ENCODE assay signal across 21 cellular contexts in genomic region chr15:38070778-38071177, GRCh38.
DNase-seq lines count a peak whose midpoint lies in the region; ATAC-seq and TF ChIP-seq lines count a peak whose summit lies in the region.
"Had no signal": no experiment of that assay in that cellular context is flagged by ENCODE, and none has a peak within 500 bp of the region (broad histone marks: within the 10 kb centered on the region; RNA-seq: fewer than 3 reads in every experiment).

No MANE protein-coding gene starts in this region.

- ATAC-seq in left lung, result no peak
- no peak for ATAC-seq in esophagus mucosa
- ATAC-seq in T-cell (replicated peaks in 1 of 4), result no peak
- ATAC-seq in GM21390 (IDR thresholded peaks at IDR 0.05; ENCODE audit: unreplicated experiment), result no peak
- ATAC-seq: activated CD8-positive, alpha-beta T cell treated with anti-CD3 and anti-CD28 coated beads, Interleukin-2, amount 10 ng/mL, durations not matched to agents 7 days and 5 days had no signal

- no peaks in the 10 kb centered on the region for H3K36me3 ChIP-seq in left lung
- no peaks in the 10 kb centered on the region for H3K36me3 ChIP-seq in smooth muscle cell (ENCODE audit: low read depth)
- H3K36me3 ChIP-seq: breast epithelium, HAP-1, suprapubic skin had no signal

- no peak overlapping the region for H2AFZ ChIP-seq in smooth muscle cell (ENCODE audit: low read depth)

- intact Hi-C loops in CD14-positive monocyte (cut with micrococcal nuclease), result loop anchor here (5.0 to 10.0 kb wide), 3 partner anchors 56 to 182 kb away; partner anchors contain the start of gene SPRED1 (in 1 of the 2)
- intact Hi-C loops in left lung (cut with DNase I), result loop anchor here in 1 of 2 donors (5.0 kb wide), 1 partner anchor 182 kb away; the partner anchor contains the start of gene SPRED1

- H3K36me3 Mint-ChIP-seq in CD14-positive monocyte, result peaks cover 4 to 8% of the 10 kb centered on the region in 2 donors
- H3K36me3 Mint-ChIP-seq in brain, result no peaks in the 10 kb centered on the region
- H3K36me3 Mint-ChIP-seq in T-cell, result no peaks in the 10 kb centered on the region
- H3K36me3 Mint-ChIP-seq: CD8-positive, alpha-beta memory T cell; immature natural killer cell; stimulated activated effector memory CD8-positive, alpha-beta T cell treated with anti-CD3 and anti-CD28 coated beads, Interleukin-12 subunit alpha, Interleukin-12 subunit beta, amount 100 ng/mL, for 72 hours had no signal

- DNase-seq in CD14-positive monocyte (ENCODE audit: low spot score), result no peak
- no peak for DNase-seq in left lung
- DNase-seq in smooth muscle cell (lab: John Stamatoyannopoulos, UW; ENCODE audit: unreplicated experiment), result no peak
- no peak for DNase-seq in T-cell
- DNase-seq: activated CD8-positive, alpha-beta T cell treated with anti-CD3 and anti-CD28 coated beads, Interleukin-2, amount 10 ng/mL, durations not matched to agents 7 days and 5 days; activated naive CD4-positive, alpha-beta T cell treated with anti-CD3 and anti-CD28 coated beads, Interleukin-2, amount 50 U/mL, for 16 hours; amygdala; CD8-positive, alpha-beta memory T cell; EL; immature natural killer cell; NCI-H2107; NCI-H748 treated with DMSO at 0.1 percent for 48 hours; SIG-M5 had no signal

- H3K9ac ChIP-seq in smooth muscle cell (ENCODE audit: low read depth), result no peak overlapping the region

- CTCF ChIA-PET in T-cell (lab: Charles Lee), result no interaction called here

- peaks cover 0 to 4% (median 2%) of the 10 kb centered on the region in 7 donors for H3K9me3 Mint-ChIP-seq in CD14-positive monocyte
- no peaks in the 10 kb centered on the region for H3K9me3 Mint-ChIP-seq in brain
- H3K9me3 Mint-ChIP-seq in T-cell, result no peaks in the 10 kb centered on the region
- H3K9me3 Mint-ChIP-seq: stimulated activated effector memory CD8-positive, alpha-beta T cell treated with anti-CD3 and anti-CD28 coated beads, Interleukin-12 subunit alpha, Interleukin-12 subunit beta, amount 100 ng/mL, for 72 hours; T-helper 2 cell treated with Interferon-gamma antibody and Interleukin-4, amounts not matched to agents 5 μg/mL and 100 μg/mL, for 36 hours had no signal

- H3K4me3 Mint-ChIP-seq in CD14-positive monocyte, result peak overlapping the region in 1 of 2 donors; percentile 46
- peak overlapping the region in 1 of 5 experiments; percentile 17 for H3K4me3 Mint-ChIP-seq in brain
- H3K4me3 Mint-ChIP-seq in T-cell, result no peak overlapping the region
- H3K4me3 Mint-ChIP-seq: activated CD8-positive, alpha-beta T cell treated with anti-CD3 and anti-CD28 coated beads, Interleukin-2, amount 10 ng/mL, durations not matched to agents 7 days and 5 days; stimulated activated effector memory CD8-positive, alpha-beta T cell treated with anti-CD3 and anti-CD28 coated beads, Interleukin-12 subunit alpha, Interleukin-12 subunit beta, amount 100 ng/mL, for 72 hours; T-helper 2 cell treated with Interferon-gamma antibody and Interleukin-4, amounts not matched to agents 5 μg/mL and 100 μg/mL, for 36 hours had no signal

- no peak for TF ChIP-seq CTCF in CD14-positive monocyte (IDR thresholded peaks at IDR 0.05)
- no peak for TF ChIP-seq CTCF in brain (conservative IDR thresholded peaks at IDR 0.05)
- TF ChIP-seq CTCF in left lung (IDR thresholded peaks at IDR 0.05), result no peak
- no peak for TF ChIP-seq CTCF in smooth muscle cell (IDR thresholded peaks at IDR 0.05; ENCODE audit: borderline replicate concordance, insufficient read depth, poor library complexity, severe bottlenecking)

- no peaks in the 10 kb centered on the region for H3K9me3 ChIP-seq in left lung
- no peaks in the 10 kb centered on the region for H3K9me3 ChIP-seq in smooth muscle cell (replicated peaks; ENCODE audit: low read depth)
- H3K9me3 ChIP-seq: breast epithelium, HAP-1, suprapubic skin had no signal

- H3K4me1 ChIP-seq in left lung (peaks cover 22 to 60% of the 10 kb centered on the region in 2 donors), smooth muscle cell (ENCODE audit: low read depth) (peaks cover 60% of the 10 kb centered on the region)

- peak overlapping the region in 5 of 7 donors; percentile 37 to 100 (median 97) for H3K27ac Mint-ChIP-seq in CD14-positive monocyte
- peak overlapping the region in 3 of 5 experiments; percentile 17 to 100 (median 19) for H3K27ac Mint-ChIP-seq in brain
- H3K27ac Mint-ChIP-seq in T-cell, result no peak overlapping the region
- H3K27ac Mint-ChIP-seq: activated CD8-positive, alpha-beta T cell treated with anti-CD3 and anti-CD28 coated beads, Interleukin-2, amount 10 ng/mL, durations not matched to agents 7 days and 5 days; immature natural killer cell; stimulated activated effector memory CD8-positive, alpha-beta T cell treated with anti-CD3 and anti-CD28 coated beads, Interleukin-12 subunit alpha, Interleukin-12 subunit beta, amount 100 ng/mL, for 72 hours; T-helper 2 cell treated with Interferon-gamma antibody and Interleukin-4, amounts not matched to agents 5 μg/mL and 100 μg/mL, for 36 hours had no signal

- H3K4me2 ChIP-seq in smooth muscle cell, result no peak overlapping the region

- H3K27me3 Mint-ChIP-seq in CD14-positive monocyte (ENCODE audit: low read depth in 3 of 3) (peaks cover 15 to 21% (median 20%) of the 10 kb centered on the region in 3 donors), brain (no peaks in the 10 kb centered on the region), T-cell (peaks cover 51 to 63% of the 10 kb centered on the region in 2 donors)

- H4K20me1 ChIP-seq in smooth muscle cell (ENCODE audit: low read depth), result no peaks in the 10 kb centered on the region

- WGBS in smooth muscle cell (ENCODE audit: low lambda C conversion rate), result 85% methylated on average over 4 of the region's 4 CpGs

- POLR2A ChIA-PET in T-cell (lab: Charles Lee), result no interaction called here

- H3K27ac ChIP-seq in left lung (peak overlapping the region; percentile 91 to 96), smooth muscle cell (ENCODE audit: low read depth) (peak overlapping the region; percentile 97)

- H3K4me3 ChIP-seq in left lung, result no peak overlapping the region
- H3K4me3 ChIP-seq in smooth muscle cell, result no peak overlapping the region
- H3K4me3 ChIP-seq: breast epithelium, HAP-1, suprapubic skin had no signal

- peaks cover 30% of the 10 kb centered on the region for H3F3A ChIP-seq in smooth muscle cell (ENCODE audit: low read depth)

- H3K79me2 ChIP-seq in smooth muscle cell (ENCODE audit: low read depth), result no peaks in the 10 kb centered on the region

- peaks cover 75% of the 10 kb centered on the region for H3K4me1 Mint-ChIP-seq in CD14-positive monocyte
- peaks cover 89% of the 10 kb centered on the region for H3K4me1 Mint-ChIP-seq in brain
- H3K4me1 Mint-ChIP-seq in T-cell, result peaks cover 5 to 29% (median 24%) of the 10 kb centered on the region in 3 donors

- H3K27me3 ChIP-seq in left lung (peaks cover 0 to 11% of the 10 kb centered on the region in 2 donors), smooth muscle cell (ENCODE audit: low read depth) (no peaks in the 10 kb centered on the region)
- H3K27me3 ChIP-seq: breast epithelium, suprapubic skin had no signal

Comparison
In these comparisons a context has a peak if more than half of its experiments do, and no peak if none do; other contexts are left out.
1. H3K27ac Mint-ChIP-seq: peak in CD14-positive monocyte (5 of 7) and brain (3 of 5); none in T-cell (0 of 2).